ENCODE assay signal across 16 cellular contexts in the genomic region with DNA sequence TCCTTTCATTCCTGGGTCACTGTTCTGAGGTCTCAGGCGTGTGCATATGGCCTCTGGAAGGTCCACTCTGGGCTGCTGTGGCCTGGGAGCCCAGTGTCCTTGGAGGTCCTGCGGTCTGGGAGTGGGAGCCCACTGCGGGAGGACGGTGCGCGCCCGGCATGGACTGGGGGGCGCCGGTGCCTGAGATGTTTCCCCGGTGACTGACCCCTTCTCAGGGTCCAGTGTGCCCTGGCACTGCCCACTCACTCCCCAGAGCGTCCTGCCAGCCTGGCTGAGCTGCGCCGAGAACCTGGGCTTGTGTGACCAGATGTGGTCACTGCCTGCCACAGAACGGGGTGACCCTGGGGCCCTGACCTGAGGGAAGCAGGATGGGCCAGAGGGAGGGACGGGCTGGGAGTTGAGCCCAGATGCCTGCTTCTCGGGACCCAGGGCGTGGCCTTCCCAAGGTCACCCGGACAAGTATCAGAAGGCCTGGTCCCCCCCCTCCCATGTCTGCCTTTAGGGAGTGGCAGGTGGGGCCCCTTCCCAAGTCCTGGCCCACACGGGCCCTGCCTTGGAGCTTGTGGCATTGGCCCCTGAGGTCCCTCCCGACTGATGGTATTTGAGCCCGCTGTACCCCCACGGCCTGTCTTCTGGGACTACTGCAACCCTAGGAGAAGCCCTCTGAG. TPM values are rescaled to one million over a fixed set of nuclear protein-coding genes. Genes with fewer than 3 reads are reported as not detected.
DNase-seq lines count a peak whose midpoint lies in the region; ATAC-seq and TF ChIP-seq lines count a peak whose summit lies in the region.
"Had no signal": no experiment of that assay in that cellular context is flagged by ENCODE, and none has a peak within 500 bp of the region (broad histone marks: within the 10 kb centered on the region; RNA-seq: fewer than 3 reads in every experiment).

No MANE protein-coding gene starts in this region.

- H3K9me3 ChIP-seq in iPS-18c (ENCODE audit: control insufficient read depth, insufficient read depth, low read length): no peaks in the 10 kb centered on the region
- H3K9me3 ChIP-seq in BE2C: no peaks in the 10 kb centered on the region
- H3K9me3 ChIP-seq: body of pancreas, left lung had no signal

- TF ChIP-seq CTCF in natural killer cell (IDR thresholded peaks at IDR 0.05): no peak
- no peak for TF ChIP-seq CTCF in WTC11 (IDR thresholded peaks at IDR 0.05)
- TF ChIP-seq CTCF in BE2C (IDR thresholded peaks at IDR 0.05; ENCODE audit: low read depth, low read length): no peak

- intact Hi-C loops in natural killer cell (cut with micrococcal nuclease): no loop called here

- DNase-seq in natural killer cell: no peak
- DNase-seq in natural killer cell treated with Interleukin-12 subunit alpha and Interleukin-12 subunit beta and Interleukin-15 and Interleukin-18, amount 100 ng/mL, for 72 hours (ENCODE audit: low spot score): no peak
- no peak for DNase-seq in WTC11 (ENCODE audit: low spot score)
- no peak for DNase-seq in SK-N-DZ (ENCODE audit: low spot score)
- DNase-seq in BE2C: no peak
- DNase-seq: activated CD4-positive, alpha-beta T cell treated with anti-CD3 and anti-CD28 coated beads for 36 hours; body of pancreas; CD8-positive, alpha-beta memory T cell; GOT3; left lung; NCI-H1105 treated with DMSO at 0.1 percent for 48 hours; NCI-H524 treated with DMSO at 0.1 percent for 48 hours; stimulated activated CD4-positive, alpha-beta T cell treated with anti-CD3 and anti-CD28 coated beads, Interleukin-15, amount 100 ng/mL, for 24 hours had no signal

- ATAC-seq in natural killer cell (no peak), WTC11 (no peak), HG03439 (IDR thresholded peaks at IDR 0.05; ENCODE audit: unreplicated experiment) (no peak), GM21381 (IDR thresholded peaks at IDR 0.05; ENCODE audit: unreplicated experiment) (no peak)
- ATAC-seq in natural killer cell treated with Interleukin-12 subunit alpha and Interleukin-12 subunit beta and Interleukin-15 and Interleukin-18, amount 100 ng/mL, for 72 hours: no peak
- ATAC-seq: activated CD4-positive, alpha-beta T cell treated with anti-CD3 and anti-CD28 coated beads for 36 hours; body of pancreas; left lung had no signal

- no peaks in the 10 kb centered on the region for H3K9me3 Mint-ChIP-seq in natural killer cell
- H3K9me3 Mint-ChIP-seq in natural killer cell treated with Interleukin-12 subunit alpha and Interleukin-12 subunit beta and Interleukin-15 and Interleukin-18, amount 100 ng/mL, for 72 hours: no peaks in the 10 kb centered on the region
- H3K9me3 Mint-ChIP-seq in WTC11: no peaks in the 10 kb centered on the region
- H3K9me3 Mint-ChIP-seq: CD8-positive, alpha-beta memory T cell had no signal

- H3K4me1 Mint-ChIP-seq in natural killer cell (peaks cover 0 to 11% of the 10 kb centered on the region in 2 donors), WTC11 (peaks cover 13% of the 10 kb centered on the region)
- H3K4me1 Mint-ChIP-seq in natural killer cell treated with Interleukin-12 subunit alpha and Interleukin-12 subunit beta and Interleukin-15 and Interleukin-18, amount 100 ng/mL, for 72 hours (ENCODE audit: low read depth in 2 of 2): peaks cover 6 to 7% of the 10 kb centered on the region in 2 donors

- peak overlapping the region; percentile 0; the same call in 1 of the 2 replicates for H3K4me3 ChIP-seq in iPS-18c (ENCODE audit: insufficient read depth, low read depth, low read length)
- H3K4me3 ChIP-seq in BE2C (ENCODE audit: low read depth, low read length): no peak overlapping the region
- H3K4me3 ChIP-seq: body of pancreas, left lung had no signal

- POLR2A ChIA-PET in WTC11 (lab: Charles Lee): interaction anchor here (0.5 to 1.5 kb wide), 2 partner anchors 26 to 1560 kb away, joined by 3 to 4 read pairs; no protein-coding TSS in a partner anchor

- no peaks in the 10 kb centered on the region for H3K27me3 ChIP-seq in BE2C
- H3K27me3 ChIP-seq: body of pancreas had no signal

- CTCF ChIA-PET in WTC11 (lab: Charles Lee): interaction anchor here (0.5 to 2.8 kb wide), 16 partner anchors 9 to 290 kb away, joined by 3 to 16 read pairs (median 4); partner anchors contain the start of genes METTL26, WDR90 and WFIKKN1

- peaks cover 7% of the 10 kb centered on the region for H3K4me1 ChIP-seq in BE2C

- H3K4me3 Mint-ChIP-seq in natural killer cell (peak overlapping the region; percentile 25), WTC11 (peak overlapping the region; percentile 70; the same call in 1 of the 2 replicates)
- no peak overlapping the region for H3K4me3 Mint-ChIP-seq in natural killer cell treated with Interleukin-12 subunit alpha and Interleukin-12 subunit beta and Interleukin-15 and Interleukin-18, amount 100 ng/mL, for 72 hours
- H3K4me3 Mint-ChIP-seq: activated CD4-positive, alpha-beta T cell treated with anti-CD3 and anti-CD28 coated beads for 36 hours had no signal

- no peaks in the 10 kb centered on the region for H3K36me3 Mint-ChIP-seq in natural killer cell
- H3K36me3 Mint-ChIP-seq in natural killer cell treated with Interleukin-12 subunit alpha and Interleukin-12 subunit beta and Interleukin-15 and Interleukin-18, amount 100 ng/mL, for 72 hours: no peaks in the 10 kb centered on the region
- H3K36me3 Mint-ChIP-seq in WTC11: peaks cover 11% of the 10 kb centered on the region

- peaks cover 47% of the 10 kb centered on the region for H3K36me3 ChIP-seq in BE2C

- no peak overlapping the region for H3K27ac Mint-ChIP-seq in natural killer cell
- no peak overlapping the region for H3K27ac Mint-ChIP-seq in natural killer cell treated with Interleukin-12 subunit alpha and Interleukin-12 subunit beta and Interleukin-15 and Interleukin-18, amount 100 ng/mL, for 72 hours
- 0 out of 2 replicates have a peak overlapping the region, but pooled peaks have one; percentile 27 for H3K27ac Mint-ChIP-seq in WTC11
- H3K27ac Mint-ChIP-seq: activated CD4-positive, alpha-beta T cell treated with anti-CD3 and anti-CD28 coated beads for 36 hours; CD8-positive, alpha-beta memory T cell had no signal

- H3K27me3 Mint-ChIP-seq in natural killer cell (ENCODE audit: low read depth in 2 of 2) (no peaks in the 10 kb centered on the region), WTC11 (ENCODE audit: low read depth) (no peaks in the 10 kb centered on the region)
- H3K27me3 Mint-ChIP-seq in natural killer cell treated with Interleukin-12 subunit alpha and Interleukin-12 subunit beta and Interleukin-15 and Interleukin-18, amount 100 ng/mL, for 72 hours: no peaks in the 10 kb centered on the region

RNA-seq across cellular contexts. Expression of gene RHBDL1, which starts 1.1 kb away (rescaled TPM):
- total RNA-seq in natural killer cell (1 to 10 TPM; 2.9 to 4.2 (median 4.2) TPM), WTC11 (2021) (6.7 to 8.2 TPM (median 6.7 TPM) in 3 replicates)
- total RNA-seq in natural killer cell treated with Interleukin-12 subunit alpha and Interleukin-12 subunit beta and Interleukin-15 and Interleukin-18, amount 100 ng/mL, for 72 hours: 1 to 10 TPM; 1.0 to 1.5 TPM
- 0.82 and 3.2 TPM in 2 replicates for polyA plus RNA-seq in SK-N-DZ (2014; cell fraction: cytosol; rRNA removed)
- 33.2 and 40.6 TPM in 2 replicates for polyA plus RNA-seq in SK-N-DZ (2014; cell fraction: nucleus; rRNA removed)
- 2.8 TPM for polyA plus RNA-seq in BE2C (2012; ENCODE audit: insufficient read depth, insufficient read length, low read depth)

RNA-seq across cellular contexts. Expression of gene STUB1, which starts 5.9 kb away (rescaled TPM):
- total RNA-seq in natural killer cell (10 to 100 TPM; 89.5 to 95.4 (median 93.5) TPM), WTC11 (2021) (79.0 to 88.2 TPM (median 85.8 TPM) in 3 replicates)
- 100 to 1,000 TPM in 1 of 2 donors, 10 to 100 TPM in 1; 95.0 to 172 TPM for total RNA-seq in natural killer cell treated with Interleukin-12 subunit alpha and Interleukin-12 subunit beta and Interleukin-15 and Interleukin-18, amount 100 ng/mL, for 72 hours
- 140 and 159 TPM in 2 replicates for polyA plus RNA-seq in SK-N-DZ (2014; cell fraction: cytosol; rRNA removed)
- polyA plus RNA-seq in SK-N-DZ (2014; cell fraction: nucleus; rRNA removed): 174 and 233 TPM in 2 replicates
- polyA plus RNA-seq in BE2C (2012; ENCODE audit: insufficient read depth, insufficient read length, low read depth): 418 TPM

RNA-seq across cellular contexts. Expression of gene RHOT2, which starts 6.4 kb away (rescaled TPM):
- total RNA-seq in natural killer cell (100 to 1,000 TPM; 205 to 216 (median 211) TPM), WTC11 (2021) (245 to 285 TPM (median 250 TPM) in 3 replicates)
- 100 to 1,000 TPM; 171 to 259 TPM for total RNA-seq in natural killer cell treated with Interleukin-12 subunit alpha and Interleukin-12 subunit beta and Interleukin-15 and Interleukin-18, amount 100 ng/mL, for 72 hours
- 101 and 112 TPM in 2 replicates for polyA plus RNA-seq in SK-N-DZ (2014; cell fraction: cytosol; rRNA removed)
- 1,136 and 1,411 TPM in 2 replicates for polyA plus RNA-seq in SK-N-DZ (2014; cell fraction: nucleus; rRNA removed)
- polyA plus RNA-seq in BE2C (2012; ENCODE audit: insufficient read depth, insufficient read length, low read depth): 535 TPM

RNA-seq across cellular contexts. Expression of gene JMJD8, which starts 9.8 kb away (rescaled TPM):
- total RNA-seq in natural killer cell: 10 to 100 TPM; 29.5 to 32.6 (median 31.5) TPM
- 10 to 100 TPM; 31.2 to 53.4 TPM for total RNA-seq in natural killer cell treated with Interleukin-12 subunit alpha and Interleukin-12 subunit beta and Interleukin-15 and Interleukin-18, amount 100 ng/mL, for 72 hours
- 59.6 to 63.4 TPM (median 61.2 TPM) in 3 replicates for total RNA-seq in WTC11 (2021)
- polyA plus RNA-seq in SK-N-DZ (2014; cell fraction: cytosol; rRNA removed): 55.0 and 69.1 TPM in 2 replicates
- 128 and 130 TPM in 2 replicates for polyA plus RNA-seq in SK-N-DZ (2014; cell fraction: nucleus; rRNA removed)
- 327 TPM for polyA plus RNA-seq in BE2C (2012; ENCODE audit: insufficient read depth, insufficient read length, low read depth)

RNA-seq across cellular contexts. Expression of gene WDR24, which starts 15.8 kb away (rescaled TPM):
- total RNA-seq in natural killer cell: 10 to 100 TPM in 2 of 3 donors, 1 to 10 TPM in 1; 8.8 to 14.1 (median 10.2) TPM
- 10 to 100 TPM; 15.7 to 25.0 TPM for total RNA-seq in natural killer cell treated with Interleukin-12 subunit alpha and Interleukin-12 subunit beta and Interleukin-15 and Interleukin-18, amount 100 ng/mL, for 72 hours
- 25.5 to 28.2 TPM (median 26.3 TPM) in 3 replicates for total RNA-seq in WTC11 (2021)
- 13.4 and 13.5 TPM in 2 replicates for polyA plus RNA-seq in SK-N-DZ (2014; cell fraction: cytosol; rRNA removed)
- 32.4 and 42.6 TPM in 2 replicates for polyA plus RNA-seq in SK-N-DZ (2014; cell fraction: nucleus; rRNA removed)
- polyA plus RNA-seq in BE2C (2012; ENCODE audit: insufficient read depth, insufficient read length, low read depth): 67.0 TPM
